1 cellular context compared by ENCODE assay signal in the genomic region with DNA sequence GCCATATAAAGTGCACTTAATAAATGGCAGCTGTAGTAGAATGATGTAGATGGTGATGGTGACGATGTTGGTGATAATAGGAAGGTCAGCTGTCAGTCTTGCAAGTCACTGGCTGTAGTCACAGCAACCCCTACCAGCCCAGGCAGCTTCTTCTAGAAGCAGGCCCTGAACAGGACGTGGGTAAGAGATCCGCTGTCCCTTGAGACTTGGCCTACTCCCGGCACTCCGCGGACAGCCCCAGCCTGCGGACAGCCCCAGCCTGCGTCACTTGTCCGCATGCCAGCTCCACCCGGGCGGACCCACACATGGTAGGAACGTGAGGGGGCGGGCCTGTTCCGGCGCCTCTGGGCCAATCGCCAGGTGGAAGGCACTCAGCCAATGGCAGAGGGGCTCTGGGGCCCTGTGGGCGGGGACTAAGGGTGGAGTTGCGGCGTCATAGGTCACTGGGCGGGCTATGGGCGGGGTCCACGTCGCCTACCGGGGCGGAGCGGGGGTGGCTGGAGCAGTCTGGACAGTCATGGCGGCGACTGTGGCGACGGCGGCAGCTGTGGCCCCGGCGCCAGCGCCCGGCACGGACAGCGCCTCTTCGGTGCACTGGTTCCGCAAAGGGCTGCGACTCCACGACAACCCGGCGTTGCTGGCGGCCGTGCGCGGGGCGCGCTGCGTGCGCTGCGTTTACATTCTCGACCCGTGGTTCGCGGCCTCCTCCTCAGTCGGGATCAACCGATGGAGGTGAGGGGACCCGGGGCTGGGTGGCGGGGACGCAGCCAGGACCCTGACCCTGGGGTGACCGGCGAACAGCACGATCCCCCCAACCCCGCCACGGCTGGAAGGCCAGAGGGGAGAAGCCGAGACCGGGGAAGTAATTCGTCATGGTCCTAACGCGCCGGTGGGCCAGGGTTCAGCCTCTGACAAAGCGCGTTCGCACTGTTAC.
TF ChIP-seq lines count a peak whose summit lies in the region.

A gene (plus strand): TSS at position 502 of the 934 bp plus-strand sequence. CDS start 16 bp downstream, at position 518.

TF ChIP-seq in K562, 482 proteins besides CTCF, POLR2A, EP300 and RAD21 (continued from another document and continues in another):
- TF ChIP-seq, protein P1, sequence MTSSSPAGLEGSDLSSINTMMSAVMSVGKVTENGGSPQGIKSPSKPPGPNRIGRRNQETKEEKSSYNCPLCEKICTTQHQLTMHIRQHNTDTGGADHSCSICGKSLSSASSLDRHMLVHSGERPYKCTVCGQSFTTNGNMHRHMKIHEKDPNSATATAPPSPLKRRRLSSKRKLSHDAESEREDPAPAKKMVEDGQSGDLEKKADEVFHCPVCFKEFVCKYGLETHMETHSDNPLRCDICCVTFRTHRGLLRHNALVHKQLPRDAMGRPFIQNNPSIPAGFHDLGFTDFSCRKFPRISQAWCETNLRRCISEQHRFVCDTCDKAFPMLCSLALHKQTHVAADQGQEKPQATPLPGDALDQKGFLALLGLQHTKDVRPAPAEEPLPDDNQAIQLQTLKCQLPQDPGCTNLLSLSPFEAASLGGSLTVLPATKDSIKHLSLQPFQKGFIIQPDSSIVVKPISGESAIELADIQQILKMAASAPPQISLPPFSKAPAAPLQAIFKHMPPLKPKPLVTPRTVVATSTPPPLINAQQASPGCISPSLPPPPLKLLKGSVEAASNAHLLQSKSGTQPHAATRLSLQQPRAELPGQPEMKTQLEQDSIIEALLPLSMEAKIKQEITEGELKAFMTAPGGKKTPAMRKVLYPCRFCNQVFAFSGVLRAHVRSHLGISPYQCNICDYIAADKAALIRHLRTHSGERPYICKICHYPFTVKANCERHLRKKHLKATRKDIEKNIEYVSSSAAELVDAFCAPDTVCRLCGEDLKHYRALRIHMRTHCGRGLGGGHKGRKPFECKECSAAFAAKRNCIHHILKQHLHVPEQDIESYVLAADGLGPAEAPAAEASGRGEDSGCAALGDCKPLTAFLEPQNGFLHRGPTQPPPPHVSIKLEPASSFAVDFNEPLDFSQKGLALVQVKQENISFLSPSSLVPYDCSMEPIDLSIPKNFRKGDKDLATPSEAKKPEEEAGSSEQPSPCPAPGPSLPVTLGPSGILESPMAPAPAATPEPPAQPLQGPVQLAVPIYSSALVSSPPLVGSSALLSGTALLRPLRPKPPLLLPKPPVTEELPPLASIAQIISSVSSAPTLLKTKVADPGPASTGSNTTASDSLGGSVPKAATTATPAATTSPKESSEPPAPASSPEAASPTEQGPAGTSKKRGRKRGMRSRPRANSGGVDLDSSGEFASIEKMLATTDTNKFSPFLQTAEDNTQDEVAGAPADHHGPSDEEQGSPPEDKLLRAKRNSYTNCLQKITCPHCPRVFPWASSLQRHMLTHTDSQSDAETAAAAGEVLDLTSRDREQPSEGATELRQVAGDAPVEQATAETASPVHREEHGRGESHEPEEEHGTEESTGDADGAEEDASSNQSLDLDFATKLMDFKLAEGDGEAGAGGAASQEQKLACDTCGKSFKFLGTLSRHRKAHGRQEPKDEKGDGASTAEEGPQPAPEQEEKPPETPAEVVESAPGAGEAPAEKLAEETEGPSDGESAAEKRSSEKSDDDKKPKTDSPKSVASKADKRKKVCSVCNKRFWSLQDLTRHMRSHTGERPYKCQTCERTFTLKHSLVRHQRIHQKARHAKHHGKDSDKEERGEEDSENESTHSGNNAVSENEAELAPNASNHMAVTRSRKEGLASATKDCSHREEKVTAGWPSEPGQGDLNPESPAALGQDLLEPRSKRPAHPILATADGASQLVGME (CRISPR knock-in tag; IDR thresholded peaks at IDR 0.05): peak; percentile 57; the same call in 1 of the 2 replicates
- TF ChIP-seq SAFB (IDR thresholded peaks at IDR 0.05; ENCODE audit: borderline replicate concordance, low read depth, low read length) (no peak), CREBBP (IDR thresholded peaks at IDR 0.05; ENCODE audit: low read depth, low read length) (no peak), TEAD2 (tag; IDR thresholded peaks at IDR 0.05) (no peak), ZNF175 (CRISPR knock-in tag; IDR thresholded peaks at IDR 0.05; ENCODE audit: low read depth) (no peak), MAZ (CRISPR knock-in tag; conservative IDR thresholded peaks at IDR 0.05 in 1 of 2, IDR thresholded peaks at IDR 0.05 in 1 of 2) (peak; percentile 57 to 62; a peak in 3 of 4 replicates), NFRKB (IDR thresholded peaks at IDR 0.05; ENCODE audit: low read depth) (peak; percentile 62), KDM4B (IDR thresholded peaks at IDR 0.05; ENCODE audit: borderline replicate concordance in 2 of 2, low read depth in 1 of 2) (0 out of 4 replicates have a peak, but pooled peaks of 1 of the 2 experiments have one; percentile 33), ARNT (IDR thresholded peaks at IDR 0.05) (no peak), SETDB1 (IDR thresholded peaks at IDR 0.05; ENCODE audit: low read length) (peak; percentile 10), RBM14 (IDR thresholded peaks at IDR 0.05; ENCODE audit: borderline replicate concordance, insufficient read depth, low read depth, low read length) (peak; percentile 79; the same call in 1 of the 2 replicates), TAF9B (IDR thresholded peaks at IDR 0.05; ENCODE audit: partially characterized antibody) (peak; percentile 80), ZNF134 (CRISPR knock-in tag; conservative IDR thresholded peaks at IDR 0.05) (no peak), RBFOX2 (IDR thresholded peaks at IDR 0.05; ENCODE audit: low read depth, low read length) (peak; percentile 95), KDM2B (CRISPR knock-in tag; IDR thresholded peaks at IDR 0.05) (0 out of 2 replicates have a peak, but pooled peaks have one; percentile 64), HNRNPL (IDR thresholded peaks at IDR 0.05; ENCODE audit: low read depth, low read length) (peak; percentile 7; the same call in 1 of the 2 replicates), RNF2 (IDR thresholded peaks at IDR 0.05) (peak; percentile 33; the same call in 1 of the 2 replicates), NR2C2 (CRISPR knock-in tag; IDR thresholded peaks at IDR 0.05) (peak; percentile 91), NR2C2 (tag; IDR thresholded peaks at IDR 0.05) (peak; percentile 98), DIDO1 (tag; IDR thresholded peaks at IDR 0.05; ENCODE audit: low read depth) (no peak), JUN (IDR thresholded peaks at IDR 0.05; ENCODE audit: borderline replicate concordance, low read depth, low read length) (0 out of 2 replicates have a peak, but pooled peaks have one; percentile 51), JUN (CRISPR knock-in tag; IDR thresholded peaks at IDR 0.05; ENCODE audit: borderline replicate concordance) (peak; percentile 95; the same call in 1 of the 2 replicates), HCFC1 (IDR thresholded peaks at IDR 0.05; ENCODE audit: low read depth, low read length) (peak; percentile 52), SNRNP70 (optimal IDR thresholded peaks at IDR 0.05; ENCODE audit: low read depth, low read length) (no peak), ESRRB (CRISPR knock-in tag; IDR thresholded peaks at IDR 0.05; ENCODE audit: borderline replicate concordance) (no peak)
- TF ChIP-seq, protein P2, sequence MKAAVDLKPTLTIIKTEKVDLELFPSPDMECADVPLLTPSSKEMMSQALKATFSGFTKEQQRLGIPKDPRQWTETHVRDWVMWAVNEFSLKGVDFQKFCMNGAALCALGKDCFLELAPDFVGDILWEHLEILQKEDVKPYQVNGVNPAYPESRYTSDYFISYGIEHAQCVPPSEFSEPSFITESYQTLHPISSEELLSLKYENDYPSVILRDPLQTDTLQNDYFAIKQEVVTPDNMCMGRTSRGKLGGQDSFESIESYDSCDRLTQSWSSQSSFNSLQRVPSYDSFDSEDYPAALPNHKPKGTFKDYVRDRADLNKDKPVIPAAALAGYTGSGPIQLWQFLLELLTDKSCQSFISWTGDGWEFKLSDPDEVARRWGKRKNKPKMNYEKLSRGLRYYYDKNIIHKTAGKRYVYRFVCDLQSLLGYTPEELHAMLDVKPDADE (conservative IDR thresholded peaks at IDR 0.05; ENCODE audit: control insufficient read depth, low read depth, low read length): peak; percentile 52; the same call in 1 of the 2 replicates
- TF ChIP-seq, protein P3, sequence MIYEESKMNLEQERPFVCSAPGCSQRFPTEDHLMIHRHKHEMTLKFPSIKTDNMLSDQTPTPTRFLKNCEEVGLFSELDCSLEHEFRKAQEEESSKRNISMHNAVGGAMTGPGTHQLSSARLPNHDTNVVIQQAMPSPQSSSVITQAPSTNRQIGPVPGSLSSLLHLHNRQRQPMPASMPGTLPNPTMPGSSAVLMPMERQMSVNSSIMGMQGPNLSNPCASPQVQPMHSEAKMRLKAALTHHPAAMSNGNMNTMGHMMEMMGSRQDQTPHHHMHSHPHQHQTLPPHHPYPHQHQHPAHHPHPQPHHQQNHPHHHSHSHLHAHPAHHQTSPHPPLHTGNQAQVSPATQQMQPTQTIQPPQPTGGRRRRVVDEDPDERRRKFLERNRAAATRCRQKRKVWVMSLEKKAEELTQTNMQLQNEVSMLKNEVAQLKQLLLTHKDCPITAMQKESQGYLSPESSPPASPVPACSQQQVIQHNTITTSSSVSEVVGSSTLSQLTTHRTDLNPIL (CRISPR knock-in tag; IDR thresholded peaks at IDR 0.05): no peak
- TF ChIP-seq, protein P4, sequence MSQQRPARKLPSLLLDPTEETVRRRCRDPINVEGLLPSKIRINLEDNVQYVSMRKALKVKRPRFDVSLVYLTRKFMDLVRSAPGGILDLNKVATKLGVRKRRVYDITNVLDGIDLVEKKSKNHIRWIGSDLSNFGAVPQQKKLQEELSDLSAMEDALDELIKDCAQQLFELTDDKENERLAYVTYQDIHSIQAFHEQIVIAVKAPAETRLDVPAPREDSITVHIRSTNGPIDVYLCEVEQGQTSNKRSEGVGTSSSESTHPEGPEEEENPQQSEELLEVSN (IDR thresholded peaks at IDR 0.05; ENCODE audit: borderline replicate concordance in 1 of 2, extremely low read depth in 1 of 2, insufficient read depth in 1 of 2, insufficient read length in 1 of 2, low read depth in 1 of 2, low read length in 1 of 2, poor library complexity in 1 of 2, severe bottlenecking in 1 of 2): peak; percentile 75 to 82
- TF ChIP-seq, protein P5, sequence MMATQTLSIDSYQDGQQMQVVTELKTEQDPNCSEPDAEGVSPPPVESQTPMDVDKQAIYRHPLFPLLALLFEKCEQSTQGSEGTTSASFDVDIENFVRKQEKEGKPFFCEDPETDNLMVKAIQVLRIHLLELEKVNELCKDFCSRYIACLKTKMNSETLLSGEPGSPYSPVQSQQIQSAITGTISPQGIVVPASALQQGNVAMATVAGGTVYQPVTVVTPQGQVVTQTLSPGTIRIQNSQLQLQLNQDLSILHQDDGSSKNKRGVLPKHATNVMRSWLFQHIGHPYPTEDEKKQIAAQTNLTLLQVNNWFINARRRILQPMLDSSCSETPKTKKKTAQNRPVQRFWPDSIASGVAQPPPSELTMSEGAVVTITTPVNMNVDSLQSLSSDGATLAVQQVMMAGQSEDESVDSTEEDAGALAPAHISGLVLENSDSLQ (IDR thresholded peaks at IDR 0.05): peak; percentile 95
- TF ChIP-seq, protein P6, sequence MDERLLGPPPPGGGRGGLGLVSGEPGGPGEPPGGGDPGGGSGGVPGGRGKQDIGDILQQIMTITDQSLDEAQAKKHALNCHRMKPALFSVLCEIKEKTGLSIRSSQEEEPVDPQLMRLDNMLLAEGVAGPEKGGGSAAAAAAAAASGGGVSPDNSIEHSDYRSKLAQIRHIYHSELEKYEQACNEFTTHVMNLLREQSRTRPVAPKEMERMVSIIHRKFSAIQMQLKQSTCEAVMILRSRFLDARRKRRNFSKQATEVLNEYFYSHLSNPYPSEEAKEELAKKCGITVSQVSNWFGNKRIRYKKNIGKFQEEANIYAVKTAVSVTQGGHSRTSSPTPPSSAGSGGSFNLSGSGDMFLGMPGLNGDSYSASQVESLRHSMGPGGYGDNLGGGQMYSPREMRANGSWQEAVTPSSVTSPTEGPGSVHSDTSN (CRISPR knock-in tag; IDR thresholded peaks at IDR 0.05; ENCODE audit: low read depth): no peak
- TF ChIP-seq, protein P6 (tag; conservative IDR thresholded peaks at IDR 0.05; ENCODE audit: low read depth): peak; percentile 65
- TF ChIP-seq, protein P7, sequence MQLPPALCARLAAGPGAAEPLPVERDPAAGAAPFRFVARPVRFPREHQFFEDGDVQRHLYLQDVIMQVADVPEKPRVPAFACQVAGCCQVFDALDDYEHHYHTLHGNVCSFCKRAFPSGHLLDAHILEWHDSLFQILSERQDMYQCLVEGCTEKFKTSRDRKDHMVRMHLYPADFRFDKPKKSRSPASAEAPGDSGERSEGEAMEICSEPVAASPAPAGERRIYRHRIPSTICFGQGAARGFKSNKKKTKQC (CRISPR knock-in tag; IDR thresholded peaks at IDR 0.05): peak; percentile 90; the same call in 1 of the 2 replicates
- TF ChIP-seq, protein P8, sequence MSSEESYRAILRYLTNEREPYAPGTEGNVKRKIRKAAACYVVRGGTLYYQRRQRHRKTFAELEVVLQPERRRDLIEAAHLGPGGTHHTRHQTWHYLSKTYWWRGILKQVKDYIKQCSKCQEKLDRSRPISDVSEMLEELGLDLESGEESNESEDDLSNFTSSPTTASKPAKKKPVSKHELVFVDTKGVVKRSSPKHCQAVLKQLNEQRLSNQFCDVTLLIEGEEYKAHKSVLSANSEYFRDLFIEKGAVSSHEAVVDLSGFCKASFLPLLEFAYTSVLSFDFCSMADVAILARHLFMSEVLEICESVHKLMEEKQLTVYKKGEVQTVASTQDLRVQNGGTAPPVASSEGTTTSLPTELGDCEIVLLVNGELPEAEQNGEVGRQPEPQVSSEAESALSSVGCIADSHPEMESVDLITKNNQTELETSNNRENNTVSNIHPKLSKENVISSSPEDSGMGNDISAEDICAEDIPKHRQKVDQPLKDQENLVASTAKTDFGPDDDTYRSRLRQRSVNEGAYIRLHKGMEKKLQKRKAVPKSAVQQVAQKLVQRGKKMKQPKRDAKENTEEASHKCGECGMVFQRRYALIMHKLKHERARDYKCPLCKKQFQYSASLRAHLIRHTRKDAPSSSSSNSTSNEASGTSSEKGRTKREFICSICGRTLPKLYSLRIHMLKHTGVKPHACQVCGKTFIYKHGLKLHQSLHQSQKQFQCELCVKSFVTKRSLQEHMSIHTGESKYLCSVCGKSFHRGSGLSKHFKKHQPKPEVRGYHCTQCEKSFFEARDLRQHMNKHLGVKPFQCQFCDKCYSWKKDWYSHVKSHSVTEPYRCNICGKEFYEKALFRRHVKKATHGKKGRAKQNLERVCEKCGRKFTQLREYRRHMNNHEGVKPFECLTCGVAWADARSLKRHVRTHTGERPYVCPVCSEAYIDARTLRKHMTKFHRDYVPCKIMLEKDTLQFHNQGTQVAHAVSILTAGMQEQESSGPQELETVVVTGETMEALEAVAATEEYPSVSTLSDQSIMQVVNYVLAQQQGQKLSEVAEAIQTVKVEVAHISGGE (CRISPR knock-in tag; IDR thresholded peaks at IDR 0.05): peak in 1 of 3 experiments; percentile 82; a peak in 2 of 6 replicates
- TF ChIP-seq, protein P9, sequence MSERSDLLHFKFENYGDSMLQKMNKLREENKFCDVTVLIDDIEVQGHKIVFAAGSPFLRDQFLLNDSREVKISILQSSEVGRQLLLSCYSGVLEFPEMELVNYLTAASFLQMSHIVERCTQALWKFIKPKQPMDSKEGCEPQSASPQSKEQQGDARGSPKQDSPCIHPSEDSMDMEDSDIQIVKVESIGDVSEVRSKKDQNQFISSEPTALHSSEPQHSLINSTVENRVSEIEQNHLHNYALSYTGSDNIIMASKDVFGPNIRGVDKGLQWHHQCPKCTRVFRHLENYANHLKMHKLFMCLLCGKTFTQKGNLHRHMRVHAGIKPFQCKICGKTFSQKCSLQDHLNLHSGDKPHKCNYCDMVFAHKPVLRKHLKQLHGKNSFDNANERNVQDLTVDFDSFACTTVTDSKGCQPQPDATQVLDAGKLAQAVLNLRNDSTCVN (CRISPR knock-in tag; IDR thresholded peaks at IDR 0.05): no peak
